In genomic region chr11:2259466-2259830, GRCh38 we compare ENCODE assay signal across 21 cellular contexts. TPM values are rescaled to one million over a fixed set of nuclear protein-coding genes. Genes with fewer than 3 reads are reported as not detected.
DNase-seq lines count a peak whose midpoint lies in the region; ATAC-seq, FAIRE-seq and TF ChIP-seq lines count a peak whose summit lies in the region.
"Had no signal": no experiment of that assay in that cellular context is flagged by ENCODE, and none has a peak within 500 bp of the region (broad histone marks: within the 10 kb centered on the region; RNA-seq: fewer than 3 reads in every experiment).

No MANE protein-coding gene starts in this region.

- WGBS in spleen, 5 donors: 71 to 90% (median 83%) methylated on average over 8 of the region's 8 CpGs

- in situ Hi-C loops in GM13976 (cut with MboI; ENCODE audit: low sequenced_read_pairs, unreplicated experiment): no loop called here

- no peak overlapping the region for H3K27ac ChIP-seq in RWPE2 (ENCODE audit: poor library complexity, severe bottlenecking)
- H3K27ac ChIP-seq in kidney (ENCODE audit: low read depth in 2 of 2, low read length in 2 of 2): no peak overlapping the region
- H3K27ac ChIP-seq in spleen: no peak overlapping the region
- H3K27ac ChIP-seq: GM23248, KMS-11 had no signal

- H3K36me3 Mint-ChIP-seq in stimulated activated memory B cell treated with anti-CD40 and anti-IgM and Interleukin-4, amounts not matched to agents 10 μg/mL and 1 μg/mL and 100 μg/mL, for 72 hours: no peaks in the 10 kb centered on the region
- H3K36me3 Mint-ChIP-seq: CD4-positive, alpha-beta memory T cell had no signal

- H3K9ac ChIP-seq in kidney (ENCODE audit: low read length in 2 of 2): no peak overlapping the region
- H3K9ac ChIP-seq: GM23248, KMS-11 had no signal

- H3K27ac Mint-ChIP-seq in stimulated activated memory B cell treated with anti-CD40 and anti-IgM and Interleukin-4, amounts not matched to agents 10 μg/mL and 1 μg/mL and 100 μg/mL, for 72 hours: no peak overlapping the region
- H3K27ac Mint-ChIP-seq: CD4-positive, alpha-beta memory T cell had no signal

- no peak for TF ChIP-seq POLR2A in spleen (IDR thresholded peaks at IDR 0.05)

- no peaks in the 10 kb centered on the region for H3K27me3 Mint-ChIP-seq in stimulated activated memory B cell treated with anti-CD40 and anti-IgM and Interleukin-4, amounts not matched to agents 10 μg/mL and 1 μg/mL and 100 μg/mL, for 72 hours

- no peak overlapping the region for H3K4me3 Mint-ChIP-seq in stimulated activated memory B cell treated with anti-CD40 and anti-IgM and Interleukin-4, amounts not matched to agents 10 μg/mL and 1 μg/mL and 100 μg/mL, for 72 hours
- H3K4me3 Mint-ChIP-seq: CD4-positive, alpha-beta memory T cell had no signal

- DNase-seq in GM13976 (ENCODE audit: low spot score) (peak; percentile 27), RWPE2 (ENCODE audit: low spot score) (peak; percentile 48), kidney (peak; percentile 77), spleen (peak; percentile 65), medulla oblongata (ENCODE audit: extremely low spot score) (no peak), NCI-H748 treated with DMSO at 0.1 percent for 48 hours (lab: John Stamatoyannopoulos, UW) (no peak)
- DNase-seq: BE2C; Calu3; CD4-positive, alpha-beta memory T cell; DMS79; GM23248; NCI-H1048; NCI-H1436 treated with DMSO at 0.1 percent for 48 hours; NCI-H2081; NCI-H510A; NCI-H82 had no signal

- H3K36me3 ChIP-seq in RWPE2 (ENCODE audit: low read depth) (no peaks in the 10 kb centered on the region), kidney (ENCODE audit: control insufficient read depth in 1 of 2, insufficient read depth in 2 of 2, low read length in 2 of 2) (no peaks in the 10 kb centered on the region), spleen (no peaks in the 10 kb centered on the region)
- H3K36me3 ChIP-seq: BE2C had no signal

- no peaks in the 10 kb centered on the region for H3K4me1 Mint-ChIP-seq in stimulated activated memory B cell treated with anti-CD40 and anti-IgM and Interleukin-4, amounts not matched to agents 10 μg/mL and 1 μg/mL and 100 μg/mL, for 72 hours
- H3K4me1 Mint-ChIP-seq: CD4-positive, alpha-beta memory T cell had no signal

- H3K27me3 ChIP-seq in RWPE2 (ENCODE audit: insufficient read depth, poor library complexity, severe bottlenecking): no peaks in the 10 kb centered on the region
- H3K27me3 ChIP-seq in spleen (replicated peaks in 1 of 7): peaks cover 0 to 8% (median 0%) of the 10 kb centered on the region in 7 donors
- H3K27me3 ChIP-seq: BE2C had no signal

- H3K4me3 ChIP-seq in RWPE2 (ENCODE audit: severe bottlenecking) (no peak overlapping the region), kidney (ENCODE audit: low read length in 2 of 2) (no peak overlapping the region), spleen (no peak overlapping the region)
- H3K4me3 ChIP-seq: GM23248 had no signal

- FAIRE-seq in kidney (lab: Jason Lieb, UNC): no peak

- intact Hi-C loops in kidney (cut with DNase I): no loop called here
- intact Hi-C loops in spleen (cut with DNase I; ENCODE audit: low total_unique reads): no loop called here

- peaks cover 3% of the 10 kb centered on the region for H3K9me3 Mint-ChIP-seq in stimulated activated memory B cell treated with anti-CD40 and anti-IgM and Interleukin-4, amounts not matched to agents 10 μg/mL and 1 μg/mL and 100 μg/mL, for 72 hours

- ATAC-seq in RWPE2 (ENCODE audit: low read depth) (no peak), HG03135 (IDR thresholded peaks at IDR 0.05; ENCODE audit: unreplicated experiment) (no peak)
- no peak for ATAC-seq in stimulated activated memory B cell treated with anti-CD40 and anti-IgM and Interleukin-4, amounts not matched to agents 10 μg/mL and 1 μg/mL and 100 μg/mL, for 72 hours

- H3K4me1 ChIP-seq in RWPE2 (ENCODE audit: insufficient read depth, poor library complexity, severe bottlenecking) (peaks cover 13% of the 10 kb centered on the region), kidney (ENCODE audit: control insufficient read depth in 1 of 2, insufficient read depth in 1 of 2, low read depth in 1 of 2, low read length in 2 of 2) (peaks cover 5 to 7% of the 10 kb centered on the region in 2 donors), spleen (no peaks in the 10 kb centered on the region)
- H3K4me1 ChIP-seq: BE2C had no signal

- TF ChIP-seq CTCF in GM13976 (IDR thresholded peaks at IDR 0.05; ENCODE audit: borderline replicate concordance, control extremely low read depth, extremely low read depth, insufficient read depth, missing control alignments): no peak
- no peak for TF ChIP-seq CTCF in RWPE2 (IDR thresholded peaks at IDR 0.05; ENCODE audit: poor library complexity, severe bottlenecking)
- no peak for TF ChIP-seq CTCF in kidney (IDR thresholded peaks at IDR 0.05; ENCODE audit: borderline replicate concordance, extremely low read depth, insufficient read depth)
- no peak for TF ChIP-seq CTCF in spleen (IDR thresholded peaks at IDR 0.05 in 8 of 11, conservative IDR thresholded peaks at IDR 0.05 in 3 of 11)

- H3K9me3 ChIP-seq in RWPE2 (ENCODE audit: severe bottlenecking): no peaks in the 10 kb centered on the region
- H3K9me3 ChIP-seq in kidney (ENCODE audit: control insufficient read depth in 1 of 2, low read length in 2 of 2): no peaks in the 10 kb centered on the region
- peaks cover 0 to 6% (median 0%) of the 10 kb centered on the region in 8 donors for H3K9me3 ChIP-seq in spleen
- H3K9me3 ChIP-seq: BE2C had no signal

RNA-seq across cellular contexts. Expression of gene ASCL2, which starts 10.9 kb away (rescaled TPM):
- total RNA-seq in kidney (5.0 TPM), spleen (1 to 10 TPM; 1.9 to 3.0 (median 2.3) TPM)
- polyA plus RNA-seq in kidney (ENCODE audit: insufficient read depth, low read depth, low replicate concordance) (1.2 TPM), spleen (1 to 10 TPM in 1 of 3 donors, under 1 TPM in 2; 0.68 to 1.3 (median 0.93) TPM)
- total RNA-seq: Calu3, GM23248, M059J had no signal
- polyA plus RNA-seq: AG04450, GM23248 had no signal

RNA-seq across cellular contexts. Expression of gene C11orf21, which starts 42.3 kb away (rescaled TPM):
- total RNA-seq in kidney: 4.9 TPM
- polyA plus RNA-seq in kidney (ENCODE audit: insufficient read depth, low read depth, low replicate concordance): 0.17 TPM
- 10 to 100 TPM; 10.6 to 24.9 (median 18.1) TPM for total RNA-seq in spleen
- 10 to 100 TPM in 1 of 3 donors, 1 to 10 TPM in 2; 8.6 to 12.1 (median 8.9) TPM for polyA plus RNA-seq in spleen
- total RNA-seq: Calu3, GM23248, M059J had no signal
- polyA plus RNA-seq: AG04450, GM23248 had no signal

RNA-seq across cellular contexts. Expression of gene TSPAN32, which starts 42.4 kb away (rescaled TPM):
- 6.1 TPM for total RNA-seq in kidney
- 0.75 TPM for polyA plus RNA-seq in kidney (ENCODE audit: insufficient read depth, low read depth, low replicate concordance)
- total RNA-seq in spleen: 10 to 100 TPM; 10.6 to 21.0 (median 17.6) TPM
- polyA plus RNA-seq in spleen: 10 to 100 TPM; 11.2 to 21.8 (median 14.1) TPM
- total RNA-seq: Calu3, GM23248 had no signal
- polyA plus RNA-seq: GM23248 had no signal

Comparison
In these comparisons a context has a peak if more than half of its experiments do, and no peak if none do; other contexts are left out.
1. DNase-seq: peak in GM13976 (single experiment), RWPE2 (single experiment), kidney (single experiment) and spleen (single experiment); none in medulla oblongata (single experiment) and NCI-H748 treated with DMSO at 0.1 percent for 48 hours (single experiment).